In genomic region chr19:17357078-17357666, GRCh38 we compare ENCODE assay signal across 19 cellular contexts. TPM values are rescaled to one million over a fixed set of nuclear protein-coding genes. Genes with fewer than 3 reads are reported as not detected.
DNase-seq lines count a peak whose midpoint lies in the region; ATAC-seq, FAIRE-seq and TF ChIP-seq lines count a peak whose summit lies in the region.
"Had no signal": no experiment of that assay in that cellular context is flagged by ENCODE, and none has a peak within 500 bp of the region (broad histone marks: within the 10 kb centered on the region; RNA-seq: fewer than 3 reads in every experiment).

No MANE protein-coding gene starts in this region.

- 9% methylated on average over 6 of the region's 7 CpGs for WGBS in K562 (ENCODE audit: insufficient coverage, low coverage, missing lambda C conversion rate)
- 75 to 84% (median 76%) methylated on average over 7 of the region's 7 CpGs for WGBS in spleen, 5 donors

- peak overlapping the region; percentile 16 to 53 for H3K27ac ChIP-seq in right atrium auricular region
- no peak overlapping the region for H3K27ac ChIP-seq in K562 (ENCODE audit: extremely low read depth, low read depth, low read length)
- peak overlapping the region in 5 of 8 donors; percentile 33 to 71 (median 55) for H3K27ac ChIP-seq in spleen
- H3K27ac ChIP-seq in vagina = no peak overlapping the region
- H3K27ac ChIP-seq: KMS-11 had no signal

- BruUV-seq in K562 (replicated peaks; lab: Mats Ljungman, UMichigan) = no TSS peak

- no peak for FAIRE-seq in K562 (lab: Jason Lieb, UNC)

- no peaks in the 10 kb centered on the region for H3K9me1 ChIP-seq in K562 (ENCODE audit: control insufficient read depth, insufficient read depth, low read length)

- H3K4me3 ChIP-seq in right atrium auricular region (no peak overlapping the region), K562 (no peak overlapping the region), spleen (no peak overlapping the region), vagina (no peak overlapping the region)
- H3K4me3 ChIP-seq: BLaER1 treated with 17β-estradiol and CSF1 and Interleukin-3, amounts not matched to agents 10 nM and 100 nM had no signal

- in situ Hi-C loops in K562 (cut with MboI) = no loop called here

- POLR2A ChIA-PET in K562 (lab: Yijun Ruan, JAX) = interaction anchor here (0.6 kb wide), 1 partner anchor 228 kb away, joined by 4 read pairs; no protein-coding TSS in a partner anchor
- POLR2A ChIA-PET in activated CD4-positive, alpha-beta memory T cell treated with anti-CD3 and anti-CD28 coated beads, Interleukin-2, amount 10 ng/mL, durations not matched to agents 7 days and 5 days (lab: Charles Lee) = no interaction called here

- no peak overlapping the region for H2AFZ ChIP-seq in K562 (ENCODE audit: low read depth, low read length)

- no peak overlapping the region for H3K27ac Mint-ChIP-seq in activated CD4-positive, alpha-beta memory T cell treated with anti-CD3 and anti-CD28 coated beads, Interleukin-2, amount 10 ng/mL, durations not matched to agents 7 days and 5 days
- H3K27ac Mint-ChIP-seq: CD8-positive, alpha-beta T cell had no signal

- H3K27me3 ChIP-seq in right atrium auricular region (no peaks in the 10 kb centered on the region), K562 (ENCODE audit: control insufficient read depth in 2 of 2, insufficient read depth in 2 of 2, low read length in 2 of 2) (peaks cover 12 to 36% of the 10 kb centered on the region in 2 experiments; a peak in 4 of 5 replicates), spleen (replicated peaks in 1 of 7) (peaks cover 0 to 9% (median 0%) of the 10 kb centered on the region in 7 donors), vagina (no peaks in the 10 kb centered on the region)
- H3K27me3 ChIP-seq: BLaER1 treated with 17β-estradiol and CSF1 and Interleukin-3, amounts not matched to agents 10 nM and 100 nM had no signal

- no peaks in the 10 kb centered on the region for H3K36me3 ChIP-seq in right atrium auricular region
- no peaks in the 10 kb centered on the region for H3K36me3 ChIP-seq in K562 (ENCODE audit: control insufficient read depth, insufficient read depth, low read length)
- peaks cover 0 to 49% (median 0%) of the 10 kb centered on the region in 6 donors for H3K36me3 ChIP-seq in spleen
- no peaks in the 10 kb centered on the region for H3K36me3 ChIP-seq in vagina

- H3K79me2 ChIP-seq in K562 (ENCODE audit: control insufficient read depth, insufficient read depth, low read length) = no peaks in the 10 kb centered on the region

- no peak for TF ChIP-seq POLR2A in K562 (conservative IDR thresholded peaks at IDR 0.05)
- TF ChIP-seq POLR2A in spleen (IDR thresholded peaks at IDR 0.05) = no peak
- TF ChIP-seq POLR2A in vagina (IDR thresholded peaks at IDR 0.05) = no peak

- no peak for DNase-seq in right atrium auricular region (ENCODE audit: low spot score)
- DNase-seq in left ventricle myocardium superior = no peak
- no peak for DNase-seq in K562 (ENCODE audit: extremely low read depth in 1 of 4, low spot score in 3 of 4)
- DNase-seq in spleen = no peak
- DNase-seq in activated CD4-positive, alpha-beta memory T cell treated with anti-CD3 and anti-CD28 coated beads, Interleukin-2, amount 10 ng/mL, durations not matched to agents 7 days and 5 days = no peak
- no peak for DNase-seq in NCI-H2227 treated with DMSO at 0.1 percent for 48 hours (lab: John Stamatoyannopoulos, UW)
- DNase-seq in vagina (ENCODE audit: extremely low spot score in 2 of 2) = no peak
- DNase-seq: Calu3; CD8-positive, alpha-beta T cell; GF-D8; GOT3; NCI-H1092; NCI-H1436 treated with DMSO at 0.1 percent for 48 hours; NCI-H446; NCI-H526 treated with DMSO at 0.1 percent for 48 hours had no signal

- ATAC-seq in left ventricle myocardium superior (no peak), K562 (no peak)
- ATAC-seq: CD8-positive, alpha-beta T cell; HCT116; Panc1 had no signal

- no peak overlapping the region for H3K4me3 Mint-ChIP-seq in activated CD4-positive, alpha-beta memory T cell treated with anti-CD3 and anti-CD28 coated beads, Interleukin-2, amount 10 ng/mL, durations not matched to agents 7 days and 5 days
- H3K4me3 Mint-ChIP-seq: CD8-positive, alpha-beta T cell had no signal

- intact Hi-C loops in left ventricle myocardium superior (cut with micrococcal nuclease) (no loop called here), K562 (cut with micrococcal nuclease) (no loop called here), spleen (cut with DNase I; ENCODE audit: low total_unique reads) (no loop called here), vagina (cut with DNase I) (no loop called here)

- no peaks in the 10 kb centered on the region for H3K36me3 Mint-ChIP-seq in activated CD4-positive, alpha-beta memory T cell treated with anti-CD3 and anti-CD28 coated beads, Interleukin-2, amount 10 ng/mL, durations not matched to agents 7 days and 5 days (ENCODE audit: low read depth)
- H3K36me3 Mint-ChIP-seq: CD8-positive, alpha-beta T cell had no signal

- peaks cover 0 to 11% of the 10 kb centered on the region in 2 donors for H3K4me1 ChIP-seq in right atrium auricular region
- peaks cover 0 to 4% of the 10 kb centered on the region in 2 experiments; a peak in 2 of 5 replicates for H3K4me1 ChIP-seq in K562 (replicated peaks in 1 of 2; ENCODE audit: control insufficient read depth in 2 of 2, insufficient read depth in 2 of 2, low read length in 2 of 2)
- H3K4me1 ChIP-seq in spleen = peaks cover 3 to 57% (median 31%) of the 10 kb centered on the region in 6 donors
- peaks cover 12% of the 10 kb centered on the region for H3K4me1 ChIP-seq in vagina

- H3K9me3 ChIP-seq in right atrium auricular region (no peaks in the 10 kb centered on the region), K562 (replicated peaks; ENCODE audit: control insufficient read depth, insufficient read depth, low read depth, low read length) (no peaks in the 10 kb centered on the region), spleen (no peaks in the 10 kb centered on the region), vagina (no peaks in the 10 kb centered on the region)
- H3K9me3 ChIP-seq: BLaER1 treated with 17β-estradiol and CSF1 and Interleukin-3, amounts not matched to agents 10 nM and 100 nM had no signal

- TF ChIP-seq CTCF in right atrium auricular region (IDR thresholded peaks at IDR 0.05) = no peak
- no peak for TF ChIP-seq CTCF in K562 (IDR thresholded peaks at IDR 0.05 in 2 of 3, conservative IDR thresholded peaks at IDR 0.05 in 1 of 3; ENCODE audit: insufficient read depth in 2 of 3, low read depth in 1 of 3, low read length in 3 of 3)
- TF ChIP-seq CTCF in spleen (IDR thresholded peaks at IDR 0.05 in 8 of 11, conservative IDR thresholded peaks at IDR 0.05 in 3 of 11) = no peak
- TF ChIP-seq CTCF in vagina (IDR thresholded peaks at IDR 0.05) = no peak

- CTCF ChIA-PET in K562 (lab: Yijun Ruan, JAX; ENCODE audit: low intra/inter-chr PET ratio) = no interaction called here
- CTCF ChIA-PET in activated CD4-positive, alpha-beta memory T cell treated with anti-CD3 and anti-CD28 coated beads, Interleukin-2, amount 10 ng/mL, durations not matched to agents 7 days and 5 days (lab: Charles Lee) = interaction anchor here (1.2 kb wide), 1 partner anchor 11 kb away, joined by 4 read pairs; no protein-coding TSS in a partner anchor

- H3K9me3 Mint-ChIP-seq in activated CD4-positive, alpha-beta memory T cell treated with anti-CD3 and anti-CD28 coated beads, Interleukin-2, amount 10 ng/mL, durations not matched to agents 7 days and 5 days = no peaks in the 10 kb centered on the region
- H3K9me3 Mint-ChIP-seq: CD8-positive, alpha-beta T cell had no signal

- no peak for TF ChIP-seq EP300 in K562 (IDR thresholded peaks at IDR 0.05; ENCODE audit: low read length)

- peaks cover 1% of the 10 kb centered on the region for H3K4me1 Mint-ChIP-seq in activated CD4-positive, alpha-beta memory T cell treated with anti-CD3 and anti-CD28 coated beads, Interleukin-2, amount 10 ng/mL, durations not matched to agents 7 days and 5 days

- H4K20me1 ChIP-seq in K562 (replicated peaks; ENCODE audit: control insufficient read depth, insufficient read depth, low read length) = no peaks in the 10 kb centered on the region
- H4K20me1 ChIP-seq: BLaER1 treated with 17β-estradiol and CSF1 and Interleukin-3, amounts not matched to agents 10 nM and 100 nM had no signal

- no peak for TF ChIP-seq RAD21 in K562 (CRISPR knock-in tag; conservative IDR thresholded peaks at IDR 0.05 in 1 of 2, IDR thresholded peaks at IDR 0.05 in 1 of 2)

- H3K9ac ChIP-seq in K562 (ENCODE audit: insufficient read depth in 1 of 2, low read depth in 2 of 2, low read length in 2 of 2) = no peak overlapping the region
- H3K9ac ChIP-seq: BLaER1 treated with 17β-estradiol and CSF1 and Interleukin-3, amounts not matched to agents 10 nM and 100 nM; KMS-11 had no signal

- H3K4me2 ChIP-seq in K562 (ENCODE audit: insufficient read depth, low read length) = no peak overlapping the region
- H3K4me2 ChIP-seq: BLaER1 treated with 17β-estradiol and CSF1 and Interleukin-3, amounts not matched to agents 10 nM and 100 nM; KMS-11 had no signal

- peaks cover 7% of the 10 kb centered on the region for H3K27me3 Mint-ChIP-seq in activated CD4-positive, alpha-beta memory T cell treated with anti-CD3 and anti-CD28 coated beads, Interleukin-2, amount 10 ng/mL, durations not matched to agents 7 days and 5 days

RNA-seq across cellular contexts. Expression of gene GTPBP3, which starts 19.8 kb away (rescaled TPM):
- total RNA-seq in right atrium auricular region (10 to 100 TPM in 1 of 2 donors, 1 to 10 TPM in 1; 6.0 to 16.8 TPM), left ventricle myocardium superior (11.5 TPM), K562 (2014; rRNA removed) (110 and 138 TPM in 2 replicates), K562 (2014; rRNA removed; fragmentation: Illumina TruSeq; extraction: Trizol) (9.8 and 13.5 TPM in 2 replicates), K562 (2015; rRNA removed; fragmentation: Illumina TruSeq; extraction: Trizol) (28.7 and 32.9 TPM in 2 replicates), K562 (2021) (107 and 110 TPM in 2 replicates), spleen (10 to 100 TPM; 19.4 to 44.1 (median 28.2) TPM), vagina (25.5 TPM)
- 83.2 and 239 TPM in 2 replicates for total RNA-seq in K562 (2011; cell fraction: chromatin; rRNA removed; ENCODE audit: low replicate concordance)
- total RNA-seq in K562 (2011; cell fraction: nucleolus; rRNA removed) = 206 and 242 TPM in 2 replicates
- total RNA-seq in K562 (2011; cell fraction: nucleoplasm; rRNA removed) = 112 and 116 TPM in 2 replicates
- polyA plus RNA-seq in K562 (2011; rRNA removed) (22.6 and 38.0 TPM in 2 replicates), K562 (2014; fragmentation: Illumina TruSeq; extraction: Trizol) (19.0 and 35.4 TPM in 2 replicates), K562 (2014; fragmentation: Nextera tagmentation; extraction: Ambion mirVana) (1 to 10 TPM; 4.9 to 5.6 TPM), K562 (2014; rRNA removed) (124 and 143 TPM in 2 replicates), spleen (10 to 100 TPM; 13.0 to 24.5 (median 17.5) TPM)
- 38.5 and 83.5 TPM in 2 replicates for polyA plus RNA-seq in K562 (2011; cell fraction: cytosol; rRNA removed)
- polyA plus RNA-seq in K562 (2011; cell fraction: nucleus; rRNA removed) = 111 and 166 TPM in 2 replicates
- polyA plus RNA-seq in K562 (2012) = 45.8 and 50.2 TPM in 2 replicates
- polyA minus RNA-seq in K562 (2011; rRNA and poly(A)+ RNA removed) = 9.1 and 9.9 TPM in 2 replicates
- polyA minus RNA-seq in K562 (2011; cell fraction: cytosol; rRNA and poly(A)+ RNA removed) = 23.5 and 50.0 TPM in 2 replicates
- polyA minus RNA-seq in K562 (2011; cell fraction: nucleus; rRNA and poly(A)+ RNA removed) = 92.0 and 97.6 TPM in 2 replicates
- 10 to 100 TPM; 30.2 to 34.2 TPM for total RNA-seq in activated CD4-positive, alpha-beta memory T cell treated with anti-CD3 and anti-CD28 coated beads, Interleukin-2, amount 10 ng/mL, durations not matched to agents 7 days and 5 days

RNA-seq across cellular contexts. Expression of gene PLVAP, which starts 20.0 kb away (rescaled TPM):
- total RNA-seq in right atrium auricular region (10 to 100 TPM; 48.3 to 83.7 TPM), left ventricle myocardium superior (22.9 TPM), K562 (2014; rRNA removed) (0.09 and 0.53 TPM in 2 replicates), K562 (2014; rRNA removed; fragmentation: Illumina TruSeq; extraction: Trizol) (0.10 TPM in 1 of 2 replicates, not detected in the other), K562 (2015; rRNA removed; fragmentation: Illumina TruSeq; extraction: Trizol) (not detected in 2 replicates), K562 (2021) (0.75 and 0.81 TPM in 2 replicates), spleen (100 to 1,000 TPM; 233 to 555 (median 350) TPM), vagina (74.9 TPM)
- 0.46 and 1.6 TPM in 2 replicates for total RNA-seq in K562 (2011; cell fraction: chromatin; rRNA removed; ENCODE audit: low replicate concordance)
- 1.3 and 2.0 TPM in 2 replicates for total RNA-seq in K562 (2011; cell fraction: nucleolus; rRNA removed)
- 1.2 and 2.7 TPM in 2 replicates for total RNA-seq in K562 (2011; cell fraction: nucleoplasm; rRNA removed)
- polyA plus RNA-seq in K562 (2011; rRNA removed) (0.49 and 0.70 TPM in 2 replicates), K562 (2014; fragmentation: Illumina TruSeq; extraction: Trizol) (0.51 and 0.84 TPM in 2 replicates), K562 (2014; fragmentation: Nextera tagmentation; extraction: Ambion mirVana) (not detected), K562 (2014; rRNA removed) (0.31 and 0.84 TPM in 2 replicates), spleen (10 to 100 TPM; 26.6 to 57.9 (median 46.6) TPM)
- 0.53 and 1.9 TPM in 2 replicates for polyA plus RNA-seq in K562 (2011; cell fraction: cytosol; rRNA removed)
- 0.67 and 1.1 TPM in 2 replicates for polyA plus RNA-seq in K562 (2011; cell fraction: nucleus; rRNA removed)
- polyA plus RNA-seq in K562 (2012) = 0.12 and 0.57 TPM in 2 replicates
- polyA minus RNA-seq in K562 (2011; rRNA and poly(A)+ RNA removed) = 0.78 and 2.1 TPM in 2 replicates
- 0.67 TPM in 1 of 2 replicates, not detected in the other for polyA minus RNA-seq in K562 (2011; cell fraction: cytosol; rRNA and poly(A)+ RNA removed)
- polyA minus RNA-seq in K562 (2011; cell fraction: nucleus; rRNA and poly(A)+ RNA removed) = 0.27 and 0.33 TPM in 2 replicates
- not detected for total RNA-seq in activated CD4-positive, alpha-beta memory T cell treated with anti-CD3 and anti-CD28 coated beads, Interleukin-2, amount 10 ng/mL, durations not matched to agents 7 days and 5 days
- total RNA-seq: Calu3; CD8-positive, alpha-beta T cell had no signal

RNA-seq across cellular contexts. Expression of gene ANO8, which starts 22.5 kb away (rescaled TPM):
- 1 to 10 TPM; 4.2 to 5.2 TPM for total RNA-seq in right atrium auricular region
- total RNA-seq in left ventricle myocardium superior = 11.7 TPM
- 16.0 and 39.6 TPM in 2 replicates for total RNA-seq in K562 (2011; cell fraction: chromatin; rRNA removed; ENCODE audit: low replicate concordance)
- 22.4 and 24.5 TPM in 2 replicates for total RNA-seq in K562 (2011; cell fraction: nucleolus; rRNA removed)
- total RNA-seq in K562 (2011; cell fraction: nucleoplasm; rRNA removed) = 14.4 and 15.8 TPM in 2 replicates
- 2.5 and 3.5 TPM in 2 replicates for total RNA-seq in K562 (2014; rRNA removed)
- total RNA-seq in K562 (2014; rRNA removed; fragmentation: Illumina TruSeq; extraction: Trizol) = 0.51 and 0.73 TPM in 2 replicates
- total RNA-seq in K562 (2015; rRNA removed; fragmentation: Illumina TruSeq; extraction: Trizol) = 1.6 and 2.4 TPM in 2 replicates
- total RNA-seq in K562 (2021) = 7.6 and 8.5 TPM in 2 replicates
- polyA plus RNA-seq in K562 (2011; rRNA removed) = 2.2 and 5.1 TPM in 2 replicates
- polyA plus RNA-seq in K562 (2011; cell fraction: cytosol; rRNA removed) = 2.8 and 3.7 TPM in 2 replicates
- 32.7 and 44.1 TPM in 2 replicates for polyA plus RNA-seq in K562 (2011; cell fraction: nucleus; rRNA removed)
- 4.9 and 11.8 TPM in 2 replicates for polyA plus RNA-seq in K562 (2012)
- 1.5 and 2.5 TPM in 2 replicates for polyA plus RNA-seq in K562 (2014; fragmentation: Illumina TruSeq; extraction: Trizol)
- polyA plus RNA-seq in K562 (2014; fragmentation: Nextera tagmentation; extraction: Ambion mirVana) = under 1 TPM in 1 of 2 experiments, not detected in 1; 0.07 TPM
- 7.1 and 7.7 TPM in 2 replicates for polyA plus RNA-seq in K562 (2014; rRNA removed)
- 1.6 TPM in 2 replicates for polyA minus RNA-seq in K562 (2011; rRNA and poly(A)+ RNA removed)
- 1.8 and 4.5 TPM in 2 replicates for polyA minus RNA-seq in K562 (2011; cell fraction: cytosol; rRNA and poly(A)+ RNA removed)
- polyA minus RNA-seq in K562 (2011; cell fraction: nucleus; rRNA and poly(A)+ RNA removed) = 10.5 and 14.6 TPM in 2 replicates
- total RNA-seq in spleen = 10 to 100 TPM in 2 of 7 donors, 1 to 10 TPM in 5; 6.5 to 12.0 (median 9.4) TPM
- polyA plus RNA-seq in spleen = 1 to 10 TPM; 1.1 to 4.4 (median 1.5) TPM
- total RNA-seq in activated CD4-positive, alpha-beta memory T cell treated with anti-CD3 and anti-CD28 coated beads, Interleukin-2, amount 10 ng/mL, durations not matched to agents 7 days and 5 days = 10 to 100 TPM; 20.2 TPM
- 10.3 TPM for total RNA-seq in vagina

RNA-seq across cellular contexts. Expression of gene CCDC194, which starts 36.8 kb away (rescaled TPM):
- total RNA-seq in right atrium auricular region = not detected
- not detected for total RNA-seq in left ventricle myocardium superior
- total RNA-seq in K562 (2011; cell fraction: chromatin; rRNA removed; ENCODE audit: low replicate concordance) = 4.8 and 5.5 TPM in 2 replicates
- 3.3 and 4.0 TPM in 2 replicates for total RNA-seq in K562 (2011; cell fraction: nucleolus; rRNA removed)
- 4.5 and 6.3 TPM in 2 replicates for total RNA-seq in K562 (2011; cell fraction: nucleoplasm; rRNA removed)
- total RNA-seq in K562 (2014; rRNA removed) = 0.37 and 1.3 TPM in 2 replicates
- 0.18 and 0.22 TPM in 2 replicates for total RNA-seq in K562 (2014; rRNA removed; fragmentation: Illumina TruSeq; extraction: Trizol)
- total RNA-seq in K562 (2015; rRNA removed; fragmentation: Illumina TruSeq; extraction: Trizol) = 0.34 and 0.47 TPM in 2 replicates
- total RNA-seq in K562 (2021) = 0.31 and 0.76 TPM in 2 replicates
- 0.13 and 0.46 TPM in 2 replicates for polyA plus RNA-seq in K562 (2011; rRNA removed)
- 0.29 TPM in 1 of 2 replicates, not detected in the other for polyA plus RNA-seq in K562 (2011; cell fraction: cytosol; rRNA removed)
- 1.4 and 1.7 TPM in 2 replicates for polyA plus RNA-seq in K562 (2011; cell fraction: nucleus; rRNA removed)
- polyA plus RNA-seq in K562 (2012) = 0.31 and 0.60 TPM in 2 replicates
- 0.35 TPM in 1 of 2 replicates, not detected in the other for polyA plus RNA-seq in K562 (2014; fragmentation: Illumina TruSeq; extraction: Trizol)
- not detected for polyA plus RNA-seq in K562 (2014; fragmentation: Nextera tagmentation; extraction: Ambion mirVana)
- polyA plus RNA-seq in K562 (2014; rRNA removed) = 0.43 and 0.72 TPM in 2 replicates
- polyA minus RNA-seq in K562 (2011; rRNA and poly(A)+ RNA removed) = 0.53 TPM in 1 of 2 replicates, not detected in the other
- not detected in 2 replicates for polyA minus RNA-seq in K562 (2011; cell fraction: cytosol; rRNA and poly(A)+ RNA removed)
- 0.56 and 1.3 TPM in 2 replicates for polyA minus RNA-seq in K562 (2011; cell fraction: nucleus; rRNA and poly(A)+ RNA removed)
- 1 to 10 TPM in 6 of 7 donors, not detected in 1; 1.0 to 2.2 (median 1.7) TPM for total RNA-seq in spleen
- polyA plus RNA-seq in spleen = under 1 TPM; 0.13 to 0.18 (median 0.15) TPM
- total RNA-seq in activated CD4-positive, alpha-beta memory T cell treated with anti-CD3 and anti-CD28 coated beads, Interleukin-2, amount 10 ng/mL, durations not matched to agents 7 days and 5 days = 1 to 10 TPM; 4.9 to 7.0 TPM
- total RNA-seq in vagina = not detected
- total RNA-seq: Calu3 had no signal

RNA-seq across cellular contexts. Expression of gene DDA1, which starts 47.8 kb away (rescaled TPM):
- total RNA-seq in right atrium auricular region = 10 to 100 TPM; 22.2 to 40.1 TPM
- 31.9 TPM for total RNA-seq in left ventricle myocardium superior
- 15.2 and 39.3 TPM in 2 replicates for total RNA-seq in K562 (2011; cell fraction: chromatin; rRNA removed; ENCODE audit: low replicate concordance)
- 28.5 and 28.7 TPM in 2 replicates for total RNA-seq in K562 (2011; cell fraction: nucleolus; rRNA removed)
- total RNA-seq in K562 (2011; cell fraction: nucleoplasm; rRNA removed) = 20.4 and 21.3 TPM in 2 replicates
- 43.5 and 67.6 TPM in 2 replicates for total RNA-seq in K562 (2014; rRNA removed)
- total RNA-seq in K562 (2014; rRNA removed; fragmentation: Illumina TruSeq; extraction: Trizol) = 23.2 and 23.5 TPM in 2 replicates
- 32.7 and 33.2 TPM in 2 replicates for total RNA-seq in K562 (2015; rRNA removed; fragmentation: Illumina TruSeq; extraction: Trizol)
- 45.1 and 51.4 TPM in 2 replicates for total RNA-seq in K562 (2021)
- polyA plus RNA-seq in K562 (2011; rRNA removed) = 33.8 and 43.2 TPM in 2 replicates
- polyA plus RNA-seq in K562 (2011; cell fraction: cytosol; rRNA removed) = 30.2 and 37.1 TPM in 2 replicates
- polyA plus RNA-seq in K562 (2011; cell fraction: nucleus; rRNA removed) = 47.2 and 60.1 TPM in 2 replicates
- polyA plus RNA-seq in K562 (2012) = 77.4 and 90.9 TPM in 2 replicates
- polyA plus RNA-seq in K562 (2014; fragmentation: Illumina TruSeq; extraction: Trizol) = 72.3 and 80.9 TPM in 2 replicates
- polyA plus RNA-seq in K562 (2014; fragmentation: Nextera tagmentation; extraction: Ambion mirVana) = 1 to 10 TPM; 1.4 to 4.3 TPM
- polyA plus RNA-seq in K562 (2014; rRNA removed) = 68.0 and 83.8 TPM in 2 replicates
- polyA minus RNA-seq in K562 (2011; rRNA and poly(A)+ RNA removed) = 13.6 and 18.4 TPM in 2 replicates
- 5.8 and 7.9 TPM in 2 replicates for polyA minus RNA-seq in K562 (2011; cell fraction: cytosol; rRNA and poly(A)+ RNA removed)
- polyA minus RNA-seq in K562 (2011; cell fraction: nucleus; rRNA and poly(A)+ RNA removed) = 8.5 and 8.7 TPM in 2 replicates
- 10 to 100 TPM; 10.5 to 25.6 (median 22.4) TPM for total RNA-seq in spleen
- polyA plus RNA-seq in spleen = 10 to 100 TPM; 28.7 to 42.2 (median 37.7) TPM
- total RNA-seq in activated CD4-positive, alpha-beta memory T cell treated with anti-CD3 and anti-CD28 coated beads, Interleukin-2, amount 10 ng/mL, durations not matched to agents 7 days and 5 days = 10 to 100 TPM; 58.6 to 61.2 TPM
- total RNA-seq in vagina = 12.0 TPM

Comparison
In these comparisons a context has a peak if more than half of its experiments do, and no peak if none do; other contexts are left out.
1. H3K27ac ChIP-seq: peak in right atrium auricular region (2 of 2) and spleen (5 of 8); none in K562 (single experiment) and vagina (single experiment).